8 cellular contexts compared by ENCODE assay signal in genomic region chr5:78162253-78162862, GRCh38.
DNase-seq lines count a peak whose midpoint lies in the region; ATAC-seq, FAIRE-seq and TF ChIP-seq lines count a peak whose summit lies in the region.

No MANE protein-coding gene starts in this region.

- no peaks in the 10 kb centered on the region for H3K9me2 ChIP-seq in MM.1S (replicated peaks; ENCODE audit: insufficient read depth, low read length)

- TF ChIP-seq CTCF in MM.1S (IDR thresholded peaks at IDR 0.05; ENCODE audit: low read length) = peak; percentile 56

- H3K9ac ChIP-seq in MM.1S (ENCODE audit: low read length) = no peak overlapping the region

- DNase-seq in NCI-H82 (lab: John Stamatoyannopoulos, UW) (peak; percentile 63), NCI-H82 treated with DMSO at 0.1 percent for 48 hours (lab: John Stamatoyannopoulos, UW; ENCODE audit: unreplicated experiment) (no peak), MM.1S (peak; percentile 18), SW480 (ENCODE audit: low spot score) (peak; percentile 23)

- H3F3A ChIP-seq in MM.1S (ENCODE audit: insufficient read depth, low read length) = no peaks in the 10 kb centered on the region

- no peak overlapping the region for H2AFZ ChIP-seq in MM.1S (ENCODE audit: low read length)

- FAIRE-seq in islet of Langerhans (lab: Jason Lieb, UNC) = peak; percentile 100

- no peaks in the 10 kb centered on the region for H3K9me3 ChIP-seq in MM.1S (replicated peaks; ENCODE audit: insufficient read depth, low read length)

- no peak overlapping the region for H3K4me2 ChIP-seq in MM.1S (ENCODE audit: low read depth, low read length)

- H3K79me2 ChIP-seq in MM.1S (ENCODE audit: low read length) = no peaks in the 10 kb centered on the region

- no peaks in the 10 kb centered on the region for H4K20me1 ChIP-seq in MM.1S (ENCODE audit: insufficient read depth, low read length)

- no peaks in the 10 kb centered on the region for H3K4me1 ChIP-seq in MM.1S (ENCODE audit: low read length)

- no peaks in the 10 kb centered on the region for H3K27me3 ChIP-seq in MM.1S (replicated peaks; ENCODE audit: insufficient read depth, low read length)

- H3K27ac ChIP-seq in MM.1S (ENCODE audit: low read length) = no peak overlapping the region

- H3K36me3 ChIP-seq in MM.1S (replicated peaks; ENCODE audit: insufficient read depth, low read length) = no peaks in the 10 kb centered on the region

- H3K4me3 ChIP-seq in MM.1S (ENCODE audit: low read length) = no peak overlapping the region

- no peak for ATAC-seq in GM18519 (IDR thresholded peaks at IDR 0.05; ENCODE audit: low FRiP score, unreplicated experiment)
- ATAC-seq in GM19351 (IDR thresholded peaks at IDR 0.05; ENCODE audit: unreplicated experiment) = no peak
- ATAC-seq in GM19463 (IDR thresholded peaks at IDR 0.05; ENCODE audit: unreplicated experiment) = no peak
